ENCODE assay signal across 24 cellular contexts in the genomic region with DNA sequence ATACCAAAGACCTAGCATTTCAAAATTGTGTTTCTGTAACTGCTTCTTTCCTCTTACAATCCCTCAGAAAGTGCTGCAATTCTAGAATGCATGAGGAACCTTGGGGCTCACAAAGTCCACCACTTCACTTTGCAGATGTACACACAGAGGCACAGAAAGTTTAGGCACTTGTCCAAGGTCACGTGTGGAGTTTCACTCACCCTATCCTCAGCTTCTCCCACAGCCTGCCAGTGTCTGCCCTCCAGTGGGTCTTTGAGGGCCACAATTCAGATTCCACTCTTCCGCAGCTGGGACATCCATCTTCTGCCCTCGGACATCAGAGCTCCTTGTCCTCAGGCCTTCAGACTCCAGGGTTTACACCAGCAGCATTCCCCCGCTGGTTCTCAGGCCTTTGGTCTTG.
"Had no signal": no experiment of that assay in that cellular context is flagged by ENCODE, and none has a peak within 500 bp of the region (broad histone marks: within the 10 kb centered on the region; RNA-seq: fewer than 3 reads in every experiment).

No MANE protein-coding gene starts in this region.

- H3K27ac Mint-ChIP-seq: dendritic cell treated with granulocyte-macrophage colony-stimulating factor and Interleukin-4, amounts not matched to agents 40 ng/mL and 50 ng/mL, for 4 days; effector memory CD8-positive, alpha-beta T cell; endodermal cell; memory B cell had no signal

- H3K4me3 ChIP-seq: colonic mucosa, gastrocnemius medialis, heart right ventricle, left lung, lower lobe of right lung had no signal

- H3K4me3 Mint-ChIP-seq: central memory CD8-positive, alpha-beta T cell; dendritic cell treated with granulocyte-macrophage colony-stimulating factor and Interleukin-4, amounts not matched to agents 40 ng/mL and 50 ng/mL, for 4 days; effector memory CD8-positive, alpha-beta T cell; endodermal cell; memory B cell had no signal

- H3K36me3 ChIP-seq: colonic mucosa, gastrocnemius medialis, heart right ventricle, left lung, lower lobe of right lung had no signal

- H3K4me1 ChIP-seq: colonic mucosa, left lung, lower lobe of right lung had no signal

- H3K36me3 Mint-ChIP-seq: memory B cell had no signal

- DNase-seq: cerebellar nuclear complex; colonic mucosa; cortex of kidney; effector CD8-positive, alpha-beta T cell; effector memory CD8-positive, alpha-beta T cell; endodermal cell; erythroblast; foreskin keratinocyte; gastrocnemius medialis; glutamatergic neuron; heart right ventricle; hippocampal formation; left cardiac atrium; left lung; left ventricle myocardium superior; lower lobe of right lung; mammary epithelial cell; mesendoderm; midbrain had no signal

- H3K27ac ChIP-seq: colonic mucosa, epithelial cell of prostate, foreskin keratinocyte, gastrocnemius medialis, heart right ventricle, left lung, lower lobe of right lung had no signal

- H3K9me3 ChIP-seq: colonic mucosa, gastrocnemius medialis, heart right ventricle, left lung, lower lobe of right lung had no signal

- H3K27me3 ChIP-seq: colonic mucosa, foreskin keratinocyte, gastrocnemius medialis, heart right ventricle, left lung had no signal

- ATAC-seq: effector memory CD8-positive, alpha-beta T cell; esophagus mucosa; foreskin keratinocyte; gastrocnemius medialis; heart right ventricle; left cardiac atrium; left lung; left ventricle myocardium superior had no signal

- H3K27me3 Mint-ChIP-seq: central memory CD8-positive, alpha-beta T cell had no signal

- H3K9me3 Mint-ChIP-seq: central memory CD8-positive, alpha-beta T cell; dendritic cell treated with granulocyte-macrophage colony-stimulating factor and Interleukin-4, amounts not matched to agents 40 ng/mL and 50 ng/mL, for 4 days; effector memory CD8-positive, alpha-beta T cell; endodermal cell; memory B cell had no signal

- H3K4me1 Mint-ChIP-seq: central memory CD8-positive, alpha-beta T cell; memory B cell had no signal
